20 cellular contexts compared by ENCODE assay signal in the genomic region with DNA sequence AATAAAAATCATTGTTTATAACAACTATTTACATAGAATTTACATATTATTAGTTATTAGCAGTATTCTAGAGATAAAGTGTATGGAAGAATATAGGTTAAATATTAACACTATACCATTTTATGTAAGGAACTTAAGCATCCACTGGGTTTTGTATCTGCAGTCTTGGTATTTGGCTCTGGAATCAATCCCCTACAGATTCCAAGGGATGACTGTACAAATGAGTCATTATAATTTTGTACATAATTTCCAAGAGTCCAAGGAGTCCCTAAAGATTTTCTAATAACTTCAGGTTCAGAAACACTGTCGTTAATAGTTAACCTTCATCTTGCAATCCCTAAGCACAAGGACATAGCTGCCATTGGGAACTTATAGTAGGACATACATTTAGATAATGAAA.
DNase-seq lines count a peak whose midpoint lies in the region; ATAC-seq and TF ChIP-seq lines count a peak whose summit lies in the region.
"Had no signal": no experiment of that assay in that cellular context is flagged by ENCODE, and none has a peak within 500 bp of the region (broad histone marks: within the 10 kb centered on the region; RNA-seq: fewer than 3 reads in every experiment).

No MANE protein-coding gene starts in this region.

- H3K9me3 ChIP-seq in PC-3 (ENCODE audit: low read length) (no peaks in the 10 kb centered on the region), hepatocyte (ENCODE audit: low read depth) (no peaks in the 10 kb centered on the region)
- H3K9me3 ChIP-seq: body of pancreas, Peyer's patch had no signal

- H3K9me2 ChIP-seq in PC-3 (replicated peaks; ENCODE audit: low read length) (no peaks in the 10 kb centered on the region), hepatocyte (replicated peaks; ENCODE audit: insufficient read depth) (no peaks in the 10 kb centered on the region)

- intact Hi-C loops in PC-3 (cut with micrococcal nuclease) = no loop called here

- H3K4me3 ChIP-seq in PC-3 (ENCODE audit: low read length) (no peak overlapping the region), brain microvascular endothelial cell (ENCODE audit: low read depth, low read length) (no peak overlapping the region), foreskin fibroblast (ENCODE audit: low read depth in 1 of 2, low read length in 2 of 2) (no peak overlapping the region), hepatocyte (no peak overlapping the region)
- H3K4me3 ChIP-seq: body of pancreas, GM12878, Peyer's patch had no signal

- no peak for TF ChIP-seq CTCF in PC-3 (conservative IDR thresholded peaks at IDR 0.05; ENCODE audit: low read depth, low read length)
- TF ChIP-seq CTCF in brain microvascular endothelial cell (IDR thresholded peaks at IDR 0.05; ENCODE audit: low read depth, low read length, missing control alignments) = no peak
- no peak for TF ChIP-seq CTCF in foreskin fibroblast (IDR thresholded peaks at IDR 0.05; ENCODE audit: low read depth, low read length)
- no peak for TF ChIP-seq CTCF in hepatocyte (IDR thresholded peaks at IDR 0.05; ENCODE audit: poor library complexity)

- H3K9ac ChIP-seq in PC-3 (ENCODE audit: low read length) = no peak overlapping the region

- WGBS in hepatocyte (ENCODE audit: low lambda C conversion rate, missing lambda C conversion rate) = 74% methylated on average over 1 of the region's 1 CpG

- H3K79me2 ChIP-seq in PC-3 (ENCODE audit: low read length) (no peaks in the 10 kb centered on the region), hepatocyte (no peaks in the 10 kb centered on the region)

- H2AFZ ChIP-seq in PC-3 (ENCODE audit: low read length) (no peak overlapping the region), hepatocyte (no peak overlapping the region)

- H3K36me3 ChIP-seq in PC-3 (ENCODE audit: low read depth, low read length) (no peaks in the 10 kb centered on the region), brain microvascular endothelial cell (replicated peaks) (no peaks in the 10 kb centered on the region), hepatocyte (replicated peaks; ENCODE audit: insufficient read depth, low read depth) (no peaks in the 10 kb centered on the region)
- H3K36me3 ChIP-seq: Peyer's patch had no signal

- H3F3A ChIP-seq in PC-3 (ENCODE audit: low read length, unreplicated experiment) = no peaks in the 10 kb centered on the region

- H3K27me3 ChIP-seq in PC-3 (ENCODE audit: low read length) = 0 out of 2 replicates have a peak, but pooled peaks cover 12% of the 10 kb centered on the region
- no peaks in the 10 kb centered on the region for H3K27me3 ChIP-seq in brain microvascular endothelial cell (replicated peaks)
- no peaks in the 10 kb centered on the region for H3K27me3 ChIP-seq in hepatocyte
- H3K27me3 ChIP-seq: body of pancreas, Peyer's patch had no signal

- H4K20me1 ChIP-seq in PC-3 (ENCODE audit: low read length) (no peaks in the 10 kb centered on the region), hepatocyte (ENCODE audit: insufficient read depth, poor library complexity, severe bottlenecking) (no peaks in the 10 kb centered on the region)

- CTCF ChIA-PET in PC-3 (lab: Charles Lee) = no interaction called here

- in situ Hi-C loops in brain microvascular endothelial cell (cut with HindIII; ENCODE audit: low pct_ligation_motif_present, low sequenced_read_pairs) = no loop called here

- H3K27ac ChIP-seq in PC-3 (ENCODE audit: low read length) = no peak overlapping the region
- H3K27ac ChIP-seq in brain microvascular endothelial cell = no peak overlapping the region
- H3K27ac ChIP-seq in hepatocyte = no peak overlapping the region
- H3K27ac ChIP-seq: body of pancreas, Peyer's patch had no signal

- H3K4me2 ChIP-seq in PC-3 (ENCODE audit: low read length) (no peak overlapping the region), hepatocyte (no peak overlapping the region)

- POLR2A ChIA-PET in PC-3 (lab: Charles Lee; ENCODE audit: unreplicated experiment) = no interaction called here

- no TSS peak for BruUV-seq in PC-3 (replicated peaks; lab: Mats Ljungman, UMichigan)

- DNase-seq in PC-3 = peak; percentile 24
- peak; percentile 33 for DNase-seq in brain microvascular endothelial cell
- peak; percentile 5 to 54 for DNase-seq in foreskin fibroblast
- no peak for DNase-seq in inferior parietal cortex (ENCODE audit: extremely low spot score)
- no peak for DNase-seq in hepatocyte (ENCODE audit: low spot score)
- DNase-seq: activated CD4-positive, alpha-beta T cell treated with anti-CD3 and anti-CD28 coated beads, Interleukin-2, amount 50 U/mL, for 1 hour; body of pancreas; DMS53; foreskin melanocyte; GOT3; immature natural killer cell; MM.1S; NCI-H1417 treated with DMSO at 0.1 percent for 48 hours; Peyer's patch; stimulated activated CD4-positive, alpha-beta T cell treated with anti-CD3 and anti-CD28 coated beads, Interleukin-1b, Interleukin-23, amount 100 ng/mL, for 48 hours; T-helper 2 cell had no signal

- ATAC-seq in PC-3 = no peak
- ATAC-seq in GM19324 (IDR thresholded peaks at IDR 0.05; ENCODE audit: low FRiP score, unreplicated experiment) = no peak
- ATAC-seq in HG03039 (IDR thresholded peaks at IDR 0.05; ENCODE audit: unreplicated experiment) = no peak
- ATAC-seq: body of pancreas; GM12878; stimulated activated effector memory CD8-positive, alpha-beta T cell treated with anti-CD3 and anti-CD28 coated beads, Interleukin-12 subunit alpha, Interleukin-12 subunit beta, amount 100 ng/mL, for 72 hours had no signal

- no peaks in the 10 kb centered on the region for H3K4me1 ChIP-seq in PC-3 (ENCODE audit: insufficient read depth, low read length)
- H3K4me1 ChIP-seq in hepatocyte (ENCODE audit: insufficient read depth) = no peaks in the 10 kb centered on the region
- H3K4me1 ChIP-seq: body of pancreas, Peyer's patch had no signal

Comparison
In these comparisons a context has a peak if more than half of its experiments do, and no peak if none do; other contexts are left out.
1. DNase-seq: peak in PC-3 (single experiment), brain microvascular endothelial cell (single experiment) and foreskin fibroblast (2 of 2); none in inferior parietal cortex (single experiment) and hepatocyte (single experiment).